8 cellular contexts compared by ENCODE assay signal in the genomic region with DNA sequence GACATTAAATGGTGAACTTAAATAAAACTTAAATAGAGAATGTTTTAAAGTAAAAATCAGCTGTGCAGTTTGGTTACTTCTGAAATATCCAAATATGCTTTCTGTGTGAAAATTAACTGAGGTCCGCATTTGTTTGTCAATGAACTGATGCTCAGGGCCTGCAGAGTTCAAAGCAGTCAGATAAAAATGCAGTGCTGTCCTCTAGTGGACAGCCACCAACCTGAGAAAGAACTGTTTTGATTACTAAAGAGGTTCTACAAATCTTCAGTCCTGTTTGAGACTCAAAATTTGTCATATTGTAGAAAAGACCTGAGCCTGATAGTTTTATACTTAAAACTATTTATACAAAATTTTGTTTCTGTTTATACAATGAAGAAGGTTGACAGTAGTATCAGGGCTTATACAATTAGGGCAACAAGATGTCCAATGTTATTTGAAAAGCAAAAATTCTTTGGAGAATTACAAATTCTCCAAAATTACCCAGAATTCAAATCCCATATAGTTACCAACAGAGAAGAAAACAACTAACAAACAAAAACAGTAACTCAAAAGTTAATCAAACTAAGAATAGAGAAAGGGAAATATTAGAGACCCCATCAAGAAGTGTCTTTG.
DNase-seq lines count a peak whose midpoint lies in the region; ATAC-seq and TF ChIP-seq lines count a peak whose summit lies in the region.

No MANE protein-coding gene starts in this region.

- peak; percentile 74 for TF ChIP-seq RAD21 in Ishikawa (IDR thresholded peaks at IDR 0.05; ENCODE audit: low read depth)

- TF ChIP-seq POLR2A in esophagus squamous epithelium (IDR thresholded peaks at IDR 0.05) = no peak

- no peaks in the 10 kb centered on the region for H3K27me3 ChIP-seq in esophagus squamous epithelium

- 58 to 63% methylated on average over 1 of the region's 1 CpG for WGBS in esophagus squamous epithelium, 2 donors

- no peak for ATAC-seq in HG02852 (IDR thresholded peaks at IDR 0.05; ENCODE audit: unreplicated experiment)
- ATAC-seq in HG03045 (IDR thresholded peaks at IDR 0.05; ENCODE audit: unreplicated experiment) = no peak

- H3K9me3 ChIP-seq in esophagus squamous epithelium = no peaks in the 10 kb centered on the region

- TF ChIP-seq CTCF in esophagus squamous epithelium (IDR thresholded peaks at IDR 0.05) = peak in 5 of 6 experiments; percentile 21 to 77 (median 63)

- H3K36me3 ChIP-seq in esophagus squamous epithelium = peaks cover 0 to 3% (median 0%) of the 10 kb centered on the region in 3 donors

- intact Hi-C loops in esophagus squamous epithelium (cut with DNase I) = no loop called here

- no peak for TF ChIP-seq EP300 in Ishikawa (IDR thresholded peaks at IDR 0.05; ENCODE audit: borderline replicate concordance)

- H3K4me3 ChIP-seq in esophagus squamous epithelium = no peak overlapping the region

- H3K4me1 ChIP-seq in esophagus squamous epithelium = peaks cover 0 to 10% (median 0%) of the 10 kb centered on the region in 3 donors

- DNase-seq in DMS53 treated with DMSO at 0.1 percent for 48 hours (lab: John Stamatoyannopoulos, UW; ENCODE audit: unreplicated experiment) (peak; percentile 46), RPMI7951 (ENCODE audit: low read depth) (peak; percentile 42), esophagus squamous epithelium (lab: John Stamatoyannopoulos, UW) (no peak), pons (ENCODE audit: low spot score) (peak; percentile 95)
- no peak for DNase-seq in stimulated activated CD4-positive, alpha-beta T cell treated with anti-CD3 and anti-CD28 coated beads, Interleukin-4, amount 100 ng/mL, for 24 hours

- H3K27ac ChIP-seq in esophagus squamous epithelium = no peak overlapping the region

TF ChIP-seq in Ishikawa, 13 proteins besides CTCF, POLR2A, EP300 and RAD21:
- TF ChIP-seq YY1 (IDR thresholded peaks at IDR 0.05; ENCODE audit: low read depth) (no peak), CREB1 (IDR thresholded peaks at IDR 0.05; ENCODE audit: low read depth) (no peak), CEBPB (IDR thresholded peaks at IDR 0.05) (no peak), TAF1 (IDR thresholded peaks at IDR 0.05; ENCODE audit: low read depth) (no peak), ZBTB7A (IDR thresholded peaks at IDR 0.05; ENCODE audit: low read depth) (no peak), NFIC (IDR thresholded peaks at IDR 0.05) (no peak), FOXM1 (IDR thresholded peaks at IDR 0.05; ENCODE audit: borderline replicate concordance, low read depth) (no peak), TCF12 (IDR thresholded peaks at IDR 0.05; ENCODE audit: low read depth) (no peak)
- TF ChIP-seq, protein P1, sequence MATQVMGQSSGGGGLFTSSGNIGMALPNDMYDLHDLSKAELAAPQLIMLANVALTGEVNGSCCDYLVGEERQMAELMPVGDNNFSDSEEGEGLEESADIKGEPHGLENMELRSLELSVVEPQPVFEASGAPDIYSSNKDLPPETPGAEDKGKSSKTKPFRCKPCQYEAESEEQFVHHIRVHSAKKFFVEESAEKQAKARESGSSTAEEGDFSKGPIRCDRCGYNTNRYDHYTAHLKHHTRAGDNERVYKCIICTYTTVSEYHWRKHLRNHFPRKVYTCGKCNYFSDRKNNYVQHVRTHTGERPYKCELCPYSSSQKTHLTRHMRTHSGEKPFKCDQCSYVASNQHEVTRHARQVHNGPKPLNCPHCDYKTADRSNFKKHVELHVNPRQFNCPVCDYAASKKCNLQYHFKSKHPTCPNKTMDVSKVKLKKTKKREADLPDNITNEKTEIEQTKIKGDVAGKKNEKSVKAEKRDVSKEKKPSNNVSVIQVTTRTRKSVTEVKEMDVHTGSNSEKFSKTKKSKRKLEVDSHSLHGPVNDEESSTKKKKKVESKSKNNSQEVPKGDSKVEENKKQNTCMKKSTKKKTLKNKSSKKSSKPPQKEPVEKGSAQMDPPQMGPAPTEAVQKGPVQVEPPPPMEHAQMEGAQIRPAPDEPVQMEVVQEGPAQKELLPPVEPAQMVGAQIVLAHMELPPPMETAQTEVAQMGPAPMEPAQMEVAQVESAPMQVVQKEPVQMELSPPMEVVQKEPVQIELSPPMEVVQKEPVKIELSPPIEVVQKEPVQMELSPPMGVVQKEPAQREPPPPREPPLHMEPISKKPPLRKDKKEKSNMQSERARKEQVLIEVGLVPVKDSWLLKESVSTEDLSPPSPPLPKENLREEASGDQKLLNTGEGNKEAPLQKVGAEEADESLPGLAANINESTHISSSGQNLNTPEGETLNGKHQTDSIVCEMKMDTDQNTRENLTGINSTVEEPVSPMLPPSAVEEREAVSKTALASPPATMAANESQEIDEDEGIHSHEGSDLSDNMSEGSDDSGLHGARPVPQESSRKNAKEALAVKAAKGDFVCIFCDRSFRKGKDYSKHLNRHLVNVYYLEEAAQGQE (IDR thresholded peaks at IDR 0.05; ENCODE audit: low read depth) = no peak
- TF ChIP-seq, protein P2, sequence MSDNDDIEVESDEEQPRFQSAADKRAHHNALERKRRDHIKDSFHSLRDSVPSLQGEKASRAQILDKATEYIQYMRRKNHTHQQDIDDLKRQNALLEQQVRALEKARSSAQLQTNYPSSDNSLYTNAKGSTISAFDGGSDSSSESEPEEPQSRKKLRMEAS (IDR thresholded peaks at IDR 0.05) = no peak
- TF ChIP-seq, protein P3, sequence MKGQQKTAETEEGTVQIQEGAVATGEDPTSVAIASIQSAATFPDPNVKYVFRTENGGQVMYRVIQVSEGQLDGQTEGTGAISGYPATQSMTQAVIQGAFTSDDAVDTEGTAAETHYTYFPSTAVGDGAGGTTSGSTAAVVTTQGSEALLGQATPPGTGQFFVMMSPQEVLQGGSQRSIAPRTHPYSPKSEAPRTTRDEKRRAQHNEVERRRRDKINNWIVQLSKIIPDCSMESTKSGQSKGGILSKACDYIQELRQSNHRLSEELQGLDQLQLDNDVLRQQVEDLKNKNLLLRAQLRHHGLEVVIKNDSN (IDR thresholded peaks at IDR 0.05) = no peak

Comparison
In these comparisons a context has a peak if more than half of its experiments do, and no peak if none do; other contexts are left out.
1. DNase-seq: peak in DMS53 treated with DMSO at 0.1 percent for 48 hours (single experiment), RPMI7951 (single experiment) and pons (single experiment); none in esophagus squamous epithelium (single experiment) and stimulated activated CD4-positive, alpha-beta T cell treated with anti-CD3 and anti-CD28 coated beads, Interleukin-4, amount 100 ng/mL, for 24 hours (single experiment).